Comparison of ENCODE assay signal across 13 cellular contexts in genomic region chrX:12943592-12943991, GRCh38. TPM values are rescaled to one million over a fixed set of nuclear protein-coding genes. Genes with fewer than 3 reads are reported as not detected.
"Had no signal": no experiment of that assay in that cellular context is flagged by ENCODE, and none has a peak within 500 bp of the region (broad histone marks: within the 10 kb centered on the region; RNA-seq: fewer than 3 reads in every experiment).

No MANE protein-coding gene starts in this region.

RNA-seq across cellular contexts. Expression of gene TLR8, which starts 37.2 kb away (rescaled TPM):
- total RNA-seq: activated CD4-positive, alpha-beta memory T cell treated with anti-CD3 and anti-CD28 coated beads for 36 hours; activated CD4-positive, alpha-beta memory T cell treated with anti-CD3 and anti-CD28 coated beads, Interleukin-2, amount 10 ng/mL, durations not matched to agents 7 days and 5 days; activated CD4-positive, alpha-beta T cell treated with anti-CD3 and anti-CD28 coated beads for 36 hours; activated CD4-positive, alpha-beta T cell treated with anti-CD3 and anti-CD28 coated beads, Interleukin-2, amount 10 ng/mL, durations not matched to agents 24 days and 14 days; activated CD4-positive, alpha-beta T cell treated with anti-CD3 and anti-CD28 coated beads, Interleukin-2, amount 10 ng/mL, durations not matched to agents 7 days and 5 days; activated CD8-positive, alpha-beta memory T cell treated with anti-CD3 and anti-CD28 coated beads for 36 hours; activated CD8-positive, alpha-beta memory T cell treated with anti-CD3 and anti-CD28 coated beads, Interleukin-2, amount 10 ng/mL, durations not matched to agents 7 days and 5 days; activated CD8-positive, alpha-beta T cell treated with anti-CD3 and anti-CD28 coated beads for 36 hours; activated CD8-positive, alpha-beta T cell treated with anti-CD3 and anti-CD28 coated beads, Interleukin-2, amount 10 ng/mL, durations not matched to agents 7 days and 5 days; T-cell; T-helper 1 cell treated with Interleukin-12 subunit alpha and Interleukin-12 subunit beta and Interleukin-4 antibody, amounts not matched to agents 30 ng/mL and 1 ng/mL, for 36 hours; T-helper 2 cell treated with Interferon-gamma antibody and Interleukin-4, amounts not matched to agents 100 ng/mL and 5 ng/mL, for 36 hours; WTC11 had no signal
